1 cellular context compared by ENCODE assay signal in the genomic region with DNA sequence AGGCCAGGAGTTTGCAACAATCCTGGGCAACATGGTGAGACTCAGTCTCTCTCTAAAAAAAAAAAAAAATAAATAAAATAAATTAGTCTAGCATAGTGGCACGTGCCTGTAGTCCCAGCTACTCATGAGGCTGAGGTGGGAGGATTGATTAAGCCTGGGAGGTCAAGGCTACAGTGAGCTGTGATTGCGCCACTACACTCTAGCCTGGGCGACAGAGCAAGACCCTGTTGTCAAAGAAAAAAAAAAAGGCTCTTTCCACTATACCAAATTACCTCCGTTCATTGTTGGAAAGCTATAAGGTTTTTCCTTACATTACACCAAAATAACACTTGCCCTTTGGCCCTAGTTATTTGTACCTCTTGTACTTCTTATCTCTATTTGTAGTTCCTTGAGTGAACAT.
A peak's percentile ranks its signal among the peaks of the same experiment; 100 is the strongest.
TF ChIP-seq lines count a peak whose summit lies in the region.

No MANE protein-coding gene starts in this region.

TF ChIP-seq in HepG2, 621 proteins besides CTCF, POLR2A, EP300 and RAD21 (continues in another document):
- no peak for TF ChIP-seq ZNF484 (CRISPR knock-in tag; IDR thresholded peaks at IDR 0.05; ENCODE audit: borderline replicate concordance, low read depth)
- TF ChIP-seq SALL1 (CRISPR knock-in tag; IDR thresholded peaks at IDR 0.05): peak; percentile 64
- TF ChIP-seq DMAP1 (CRISPR knock-in tag; IDR thresholded peaks at IDR 0.05): peak; percentile 26; the same call in 1 of the 2 replicates
- TF ChIP-seq, protein P1, sequence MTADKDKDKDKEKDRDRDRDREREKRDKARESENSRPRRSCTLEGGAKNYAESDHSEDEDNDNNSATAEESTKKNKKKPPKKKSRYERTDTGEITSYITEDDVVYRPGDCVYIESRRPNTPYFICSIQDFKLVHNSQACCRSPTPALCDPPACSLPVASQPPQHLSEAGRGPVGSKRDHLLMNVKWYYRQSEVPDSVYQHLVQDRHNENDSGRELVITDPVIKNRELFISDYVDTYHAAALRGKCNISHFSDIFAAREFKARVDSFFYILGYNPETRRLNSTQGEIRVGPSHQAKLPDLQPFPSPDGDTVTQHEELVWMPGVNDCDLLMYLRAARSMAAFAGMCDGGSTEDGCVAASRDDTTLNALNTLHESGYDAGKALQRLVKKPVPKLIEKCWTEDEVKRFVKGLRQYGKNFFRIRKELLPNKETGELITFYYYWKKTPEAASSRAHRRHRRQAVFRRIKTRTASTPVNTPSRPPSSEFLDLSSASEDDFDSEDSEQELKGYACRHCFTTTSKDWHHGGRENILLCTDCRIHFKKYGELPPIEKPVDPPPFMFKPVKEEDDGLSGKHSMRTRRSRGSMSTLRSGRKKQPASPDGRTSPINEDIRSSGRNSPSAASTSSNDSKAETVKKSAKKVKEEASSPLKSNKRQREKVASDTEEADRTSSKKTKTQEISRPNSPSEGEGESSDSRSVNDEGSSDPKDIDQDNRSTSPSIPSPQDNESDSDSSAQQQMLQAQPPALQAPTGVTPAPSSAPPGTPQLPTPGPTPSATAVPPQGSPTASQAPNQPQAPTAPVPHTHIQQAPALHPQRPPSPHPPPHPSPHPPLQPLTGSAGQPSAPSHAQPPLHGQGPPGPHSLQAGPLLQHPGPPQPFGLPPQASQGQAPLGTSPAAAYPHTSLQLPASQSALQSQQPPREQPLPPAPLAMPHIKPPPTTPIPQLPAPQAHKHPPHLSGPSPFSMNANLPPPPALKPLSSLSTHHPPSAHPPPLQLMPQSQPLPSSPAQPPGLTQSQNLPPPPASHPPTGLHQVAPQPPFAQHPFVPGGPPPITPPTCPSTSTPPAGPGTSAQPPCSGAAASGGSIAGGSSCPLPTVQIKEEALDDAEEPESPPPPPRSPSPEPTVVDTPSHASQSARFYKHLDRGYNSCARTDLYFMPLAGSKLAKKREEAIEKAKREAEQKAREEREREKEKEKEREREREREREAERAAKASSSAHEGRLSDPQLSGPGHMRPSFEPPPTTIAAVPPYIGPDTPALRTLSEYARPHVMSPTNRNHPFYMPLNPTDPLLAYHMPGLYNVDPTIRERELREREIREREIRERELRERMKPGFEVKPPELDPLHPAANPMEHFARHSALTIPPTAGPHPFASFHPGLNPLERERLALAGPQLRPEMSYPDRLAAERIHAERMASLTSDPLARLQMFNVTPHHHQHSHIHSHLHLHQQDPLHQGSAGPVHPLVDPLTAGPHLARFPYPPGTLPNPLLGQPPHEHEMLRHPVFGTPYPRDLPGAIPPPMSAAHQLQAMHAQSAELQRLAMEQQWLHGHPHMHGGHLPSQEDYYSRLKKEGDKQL (CRISPR knock-in tag; IDR thresholded peaks at IDR 0.05; ENCODE audit: low read depth): 0 out of 2 replicates have a peak, but pooled peaks have one; percentile 46
- no peak for TF ChIP-seq RNF2 (conservative IDR thresholded peaks at IDR 0.05; ENCODE audit: low read depth)
- TF ChIP-seq, protein P2, sequence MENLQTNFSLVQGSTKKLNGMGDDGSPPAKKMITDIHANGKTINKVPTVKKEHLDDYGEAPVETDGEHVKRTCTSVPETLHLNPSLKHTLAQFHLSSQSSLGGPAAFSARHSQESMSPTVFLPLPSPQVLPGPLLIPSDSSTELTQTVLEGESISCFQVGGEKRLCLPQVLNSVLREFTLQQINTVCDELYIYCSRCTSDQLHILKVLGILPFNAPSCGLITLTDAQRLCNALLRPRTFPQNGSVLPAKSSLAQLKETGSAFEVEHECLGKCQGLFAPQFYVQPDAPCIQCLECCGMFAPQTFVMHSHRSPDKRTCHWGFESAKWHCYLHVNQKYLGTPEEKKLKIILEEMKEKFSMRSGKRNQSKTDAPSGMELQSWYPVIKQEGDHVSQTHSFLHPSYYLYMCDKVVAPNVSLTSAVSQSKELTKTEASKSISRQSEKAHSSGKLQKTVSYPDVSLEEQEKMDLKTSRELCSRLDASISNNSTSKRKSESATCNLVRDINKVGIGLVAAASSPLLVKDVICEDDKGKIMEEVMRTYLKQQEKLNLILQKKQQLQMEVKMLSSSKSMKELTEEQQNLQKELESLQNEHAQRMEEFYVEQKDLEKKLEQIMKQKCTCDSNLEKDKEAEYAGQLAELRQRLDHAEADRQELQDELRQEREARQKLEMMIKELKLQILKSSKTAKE (CRISPR knock-in tag; IDR thresholded peaks at IDR 0.05; ENCODE audit: borderline replicate concordance): peak; percentile 58; the same call in 1 of the 2 replicates
- TF ChIP-seq LCORL (IDR thresholded peaks at IDR 0.05): no peak
- no peak for TF ChIP-seq LCORL (CRISPR knock-in tag; IDR thresholded peaks at IDR 0.05)
- no peak for TF ChIP-seq ZNF136 (CRISPR knock-in tag; IDR thresholded peaks at IDR 0.05; ENCODE audit: low read depth)
- TF ChIP-seq CBFB (CRISPR knock-in tag; IDR thresholded peaks at IDR 0.05): no peak
- TF ChIP-seq PHB2 (IDR thresholded peaks at IDR 0.05; ENCODE audit: partially characterized antibody): no peak
- peak; percentile 87 for TF ChIP-seq BHLHE40 (IDR thresholded peaks at IDR 0.05; ENCODE audit: low read length)
- no peak for TF ChIP-seq ATAD3A (CRISPR knock-in tag; IDR thresholded peaks at IDR 0.05)
- peak; percentile 12; the same call in 1 of the 2 replicates for TF ChIP-seq MEF2D (CRISPR knock-in tag; IDR thresholded peaks at IDR 0.05)
- TF ChIP-seq PPARG (CRISPR knock-in tag; conservative IDR thresholded peaks at IDR 0.05): 0 out of 2 replicates have a peak, but pooled peaks have one; percentile 42
- TF ChIP-seq, protein P3, sequence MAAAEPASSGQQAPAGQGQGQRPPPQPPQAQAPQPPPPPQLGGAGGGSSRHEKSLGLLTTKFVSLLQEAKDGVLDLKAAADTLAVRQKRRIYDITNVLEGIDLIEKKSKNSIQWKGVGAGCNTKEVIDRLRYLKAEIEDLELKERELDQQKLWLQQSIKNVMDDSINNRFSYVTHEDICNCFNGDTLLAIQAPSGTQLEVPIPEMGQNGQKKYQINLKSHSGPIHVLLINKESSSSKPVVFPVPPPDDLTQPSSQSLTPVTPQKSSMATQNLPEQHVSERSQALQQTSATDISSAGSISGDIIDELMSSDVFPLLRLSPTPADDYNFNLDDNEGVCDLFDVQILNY (CRISPR knock-in tag; conservative IDR thresholded peaks at IDR 0.05): no peak
- no peak for TF ChIP-seq ZIK1 (CRISPR knock-in tag; IDR thresholded peaks at IDR 0.05; ENCODE audit: borderline replicate concordance, low read depth)
- TF ChIP-seq, protein P4, sequence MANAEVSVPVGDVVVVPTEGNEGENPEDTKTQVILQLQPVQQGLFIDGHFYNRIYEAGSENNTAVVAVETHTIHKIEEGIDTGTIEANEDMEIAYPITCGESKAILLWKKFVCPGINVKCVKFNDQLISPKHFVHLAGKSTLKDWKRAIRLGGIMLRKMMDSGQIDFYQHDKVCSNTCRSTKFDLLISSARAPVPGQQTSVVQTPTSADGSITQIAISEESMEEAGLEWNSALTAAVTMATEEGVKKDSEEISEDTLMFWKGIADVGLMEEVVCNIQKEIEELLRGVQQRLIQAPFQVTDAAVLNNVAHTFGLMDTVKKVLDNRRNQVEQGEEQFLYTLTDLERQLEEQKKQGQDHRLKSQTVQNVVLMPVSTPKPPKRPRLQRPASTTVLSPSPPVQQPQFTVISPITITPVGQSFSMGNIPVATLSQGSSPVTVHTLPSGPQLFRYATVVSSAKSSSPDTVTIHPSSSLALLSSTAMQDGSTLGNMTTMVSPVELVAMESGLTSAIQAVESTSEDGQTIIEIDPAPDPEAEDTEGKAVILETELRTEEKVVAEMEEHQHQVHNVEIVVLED (CRISPR knock-in tag; IDR thresholded peaks at IDR 0.05; ENCODE audit: borderline replicate concordance): no peak
- peak; percentile 61; the same call in 1 of the 2 replicates for TF ChIP-seq FOXJ3 (CRISPR knock-in tag; IDR thresholded peaks at IDR 0.05; ENCODE audit: borderline replicate concordance)
- TF ChIP-seq GFI1 (CRISPR knock-in tag; IDR thresholded peaks at IDR 0.05; ENCODE audit: borderline replicate concordance): peak; percentile 74
- TF ChIP-seq, protein P5, sequence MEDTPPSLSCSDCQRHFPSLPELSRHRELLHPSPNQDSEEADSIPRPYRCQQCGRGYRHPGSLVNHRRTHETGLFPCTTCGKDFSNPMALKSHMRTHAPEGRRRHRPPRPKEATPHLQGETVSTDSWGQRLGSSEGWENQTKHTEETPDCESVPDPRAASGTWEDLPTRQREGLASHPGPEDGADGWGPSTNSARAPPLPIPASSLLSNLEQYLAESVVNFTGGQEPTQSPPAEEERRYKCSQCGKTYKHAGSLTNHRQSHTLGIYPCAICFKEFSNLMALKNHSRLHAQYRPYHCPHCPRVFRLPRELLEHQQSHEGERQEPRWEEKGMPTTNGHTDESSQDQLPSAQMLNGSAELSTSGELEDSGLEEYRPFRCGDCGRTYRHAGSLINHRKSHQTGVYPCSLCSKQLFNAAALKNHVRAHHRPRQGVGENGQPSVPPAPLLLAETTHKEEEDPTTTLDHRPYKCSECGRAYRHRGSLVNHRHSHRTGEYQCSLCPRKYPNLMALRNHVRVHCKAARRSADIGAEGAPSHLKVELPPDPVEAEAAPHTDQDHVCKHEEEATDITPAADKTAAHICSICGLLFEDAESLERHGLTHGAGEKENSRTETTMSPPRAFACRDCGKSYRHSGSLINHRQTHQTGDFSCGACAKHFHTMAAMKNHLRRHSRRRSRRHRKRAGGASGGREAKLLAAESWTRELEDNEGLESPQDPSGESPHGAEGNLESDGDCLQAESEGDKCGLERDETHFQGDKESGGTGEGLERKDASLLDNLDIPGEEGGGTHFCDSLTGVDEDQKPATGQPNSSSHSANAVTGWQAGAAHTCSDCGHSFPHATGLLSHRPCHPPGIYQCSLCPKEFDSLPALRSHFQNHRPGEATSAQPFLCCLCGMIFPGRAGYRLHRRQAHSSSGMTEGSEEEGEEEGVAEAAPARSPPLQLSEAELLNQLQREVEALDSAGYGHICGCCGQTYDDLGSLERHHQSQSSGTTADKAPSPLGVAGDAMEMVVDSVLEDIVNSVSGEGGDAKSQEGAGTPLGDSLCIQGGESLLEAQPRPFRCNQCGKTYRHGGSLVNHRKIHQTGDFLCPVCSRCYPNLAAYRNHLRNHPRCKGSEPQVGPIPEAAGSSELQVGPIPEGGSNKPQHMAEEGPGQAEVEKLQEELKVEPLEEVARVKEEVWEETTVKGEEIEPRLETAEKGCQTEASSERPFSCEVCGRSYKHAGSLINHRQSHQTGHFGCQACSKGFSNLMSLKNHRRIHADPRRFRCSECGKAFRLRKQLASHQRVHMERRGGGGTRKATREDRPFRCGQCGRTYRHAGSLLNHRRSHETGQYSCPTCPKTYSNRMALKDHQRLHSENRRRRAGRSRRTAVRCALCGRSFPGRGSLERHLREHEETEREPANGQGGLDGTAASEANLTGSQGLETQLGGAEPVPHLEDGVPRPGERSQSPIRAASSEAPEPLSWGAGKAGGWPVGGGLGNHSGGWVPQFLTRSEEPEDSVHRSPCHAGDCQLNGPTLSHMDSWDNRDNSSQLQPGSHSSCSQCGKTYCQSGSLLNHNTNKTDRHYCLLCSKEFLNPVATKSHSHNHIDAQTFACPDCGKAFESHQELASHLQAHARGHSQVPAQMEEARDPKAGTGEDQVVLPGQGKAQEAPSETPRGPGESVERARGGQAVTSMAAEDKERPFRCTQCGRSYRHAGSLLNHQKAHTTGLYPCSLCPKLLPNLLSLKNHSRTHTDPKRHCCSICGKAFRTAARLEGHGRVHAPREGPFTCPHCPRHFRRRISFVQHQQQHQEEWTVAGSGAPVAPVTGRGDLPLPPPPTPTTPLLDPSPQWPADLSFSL (CRISPR knock-in tag; IDR thresholded peaks at IDR 0.05): no peak
- 0 out of 2 replicates have a peak, but pooled peaks have one; percentile 27 for TF ChIP-seq PHF21A (CRISPR knock-in tag; IDR thresholded peaks at IDR 0.05)
- peak; percentile 69 for TF ChIP-seq FOSL2 (CRISPR knock-in tag; IDR thresholded peaks at IDR 0.05)
- TF ChIP-seq KLF16 (CRISPR knock-in tag; IDR thresholded peaks at IDR 0.05): 0 out of 4 replicates have a peak, but pooled peaks of 1 of the 2 experiments have one; percentile 17
- TF ChIP-seq NCOA1 (CRISPR knock-in tag; IDR thresholded peaks at IDR 0.05): no peak
- peak; percentile 28; the same call in 1 of the 2 replicates for TF ChIP-seq HNF4A (CRISPR knock-in tag; IDR thresholded peaks at IDR 0.05)
- no peak for TF ChIP-seq SNRNP70 (IDR thresholded peaks at IDR 0.05; ENCODE audit: low read depth, low read length)
- 0 out of 2 replicates have a peak, but pooled peaks have one; percentile 34 for TF ChIP-seq HDAC1 (CRISPR knock-in tag; IDR thresholded peaks at IDR 0.05)
- TF ChIP-seq, protein P6, sequence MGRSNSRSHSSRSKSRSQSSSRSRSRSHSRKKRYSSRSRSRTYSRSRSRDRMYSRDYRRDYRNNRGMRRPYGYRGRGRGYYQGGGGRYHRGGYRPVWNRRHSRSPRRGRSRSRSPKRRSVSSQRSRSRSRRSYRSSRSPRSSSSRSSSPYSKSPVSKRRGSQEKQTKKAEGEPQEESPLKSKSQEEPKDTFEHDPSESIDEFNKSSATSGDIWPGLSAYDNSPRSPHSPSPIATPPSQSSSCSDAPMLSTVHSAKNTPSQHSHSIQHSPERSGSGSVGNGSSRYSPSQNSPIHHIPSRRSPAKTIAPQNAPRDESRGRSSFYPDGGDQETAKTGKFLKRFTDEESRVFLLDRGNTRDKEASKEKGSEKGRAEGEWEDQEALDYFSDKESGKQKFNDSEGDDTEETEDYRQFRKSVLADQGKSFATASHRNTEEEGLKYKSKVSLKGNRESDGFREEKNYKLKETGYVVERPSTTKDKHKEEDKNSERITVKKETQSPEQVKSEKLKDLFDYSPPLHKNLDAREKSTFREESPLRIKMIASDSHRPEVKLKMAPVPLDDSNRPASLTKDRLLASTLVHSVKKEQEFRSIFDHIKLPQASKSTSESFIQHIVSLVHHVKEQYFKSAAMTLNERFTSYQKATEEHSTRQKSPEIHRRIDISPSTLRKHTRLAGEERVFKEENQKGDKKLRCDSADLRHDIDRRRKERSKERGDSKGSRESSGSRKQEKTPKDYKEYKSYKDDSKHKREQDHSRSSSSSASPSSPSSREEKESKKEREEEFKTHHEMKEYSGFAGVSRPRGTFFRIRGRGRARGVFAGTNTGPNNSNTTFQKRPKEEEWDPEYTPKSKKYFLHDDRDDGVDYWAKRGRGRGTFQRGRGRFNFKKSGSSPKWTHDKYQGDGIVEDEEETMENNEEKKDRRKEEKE (IDR thresholded peaks at IDR 0.05): no peak
- TF ChIP-seq ZNF501 (CRISPR knock-in tag; IDR thresholded peaks at IDR 0.05): 0 out of 2 replicates have a peak, but pooled peaks have one; percentile 30
- TF ChIP-seq ZMYM2 (CRISPR knock-in tag; IDR thresholded peaks at IDR 0.05): peak; percentile 22; the same call in 1 of the 2 replicates
- TF ChIP-seq ZNF660 (CRISPR knock-in tag; IDR thresholded peaks at IDR 0.05; ENCODE audit: borderline replicate concordance, low read depth): no peak
- no peak for TF ChIP-seq FOXP1 (IDR thresholded peaks at IDR 0.05)
- peak; percentile 40; the same call in 1 of the 2 replicates for TF ChIP-seq FOXP1 (CRISPR knock-in tag; IDR thresholded peaks at IDR 0.05)
- 0 out of 2 replicates have a peak, but pooled peaks have one; percentile 24 for TF ChIP-seq ZNF766 (CRISPR knock-in tag; IDR thresholded peaks at IDR 0.05; ENCODE audit: borderline replicate concordance)
- TF ChIP-seq NCOA2 (CRISPR knock-in tag; IDR thresholded peaks at IDR 0.05): peak; percentile 74
- no peak for TF ChIP-seq SALL2 (CRISPR knock-in tag; IDR thresholded peaks at IDR 0.05)
- peak; percentile 77 for TF ChIP-seq NR2C2 (CRISPR knock-in tag; IDR thresholded peaks at IDR 0.05; ENCODE audit: borderline replicate concordance)
- 0 out of 2 replicates have a peak, but pooled peaks have one; percentile 32 for TF ChIP-seq MIXL1 (CRISPR knock-in tag; IDR thresholded peaks at IDR 0.05)
- peak; percentile 65 for TF ChIP-seq RXRB (CRISPR knock-in tag; IDR thresholded peaks at IDR 0.05; ENCODE audit: borderline replicate concordance)
- TF ChIP-seq HHEX (CRISPR knock-in tag; IDR thresholded peaks at IDR 0.05): 0 out of 2 replicates have a peak, but pooled peaks have one; percentile 18
- no peak for TF ChIP-seq ZNF296 (CRISPR knock-in tag; conservative IDR thresholded peaks at IDR 0.05)
